16 cellular contexts compared by ENCODE assay signal in the genomic region with DNA sequence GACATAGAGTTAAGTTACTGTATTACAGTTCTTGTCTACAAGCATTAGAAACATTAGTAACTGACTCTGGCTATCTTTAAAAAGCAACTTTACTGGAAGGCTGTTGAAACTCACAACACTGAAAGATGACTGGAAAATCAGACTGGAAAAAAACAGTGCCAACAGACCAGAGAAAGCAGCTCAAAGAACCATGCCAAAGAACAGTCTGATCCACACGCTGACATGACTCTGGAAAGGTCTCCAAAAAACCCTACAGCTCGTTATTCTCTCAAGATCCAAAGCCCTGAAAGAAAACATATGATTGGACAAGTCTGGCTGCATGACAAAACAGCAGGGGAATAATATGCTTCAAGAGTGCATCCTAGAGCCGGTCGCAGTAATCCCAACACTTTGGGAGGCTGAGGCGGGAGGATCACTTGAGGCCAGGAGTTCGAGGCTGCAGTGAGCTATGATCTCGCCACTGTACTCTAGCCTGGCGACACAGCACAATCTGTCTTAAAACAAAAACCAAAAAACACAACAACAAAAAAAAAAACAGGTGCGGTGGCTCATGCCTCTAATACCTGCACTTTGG. TPM values are rescaled to one million over a fixed set of nuclear protein-coding genes. Genes with fewer than 3 reads are reported as not detected.
DNase-seq lines count a peak whose midpoint lies in the region; ATAC-seq and TF ChIP-seq lines count a peak whose summit lies in the region.
"Had no signal": no experiment of that assay in that cellular context is flagged by ENCODE, and none has a peak within 500 bp of the region (broad histone marks: within the 10 kb centered on the region; RNA-seq: fewer than 3 reads in every experiment).

No MANE protein-coding gene starts in this region.

- DNase-seq in DND-41: no peak
- DNase-seq in WERI-Rb-1: peak; percentile 4
- no peak for DNase-seq in SK-N-DZ (ENCODE audit: low spot score)
- no peak for DNase-seq in Ammon's horn (ENCODE audit: low spot score)
- DNase-seq in activated CD8-positive, alpha-beta T cell treated with anti-CD3 and anti-CD28 coated beads, Interleukin-2, amount 10 ng/mL, durations not matched to agents 7 days and 5 days: no peak
- DNase-seq: activated naive CD4-positive, alpha-beta T cell treated with anti-CD3 and anti-CD28 coated beads, Interleukin-2, amount 10 ng/mL, durations not matched to agents 7 days and 5 days; cerebellar nuclear complex; H7; left colon; naive B cell; NCI-H1092 treated with DMSO at 0.1 percent for 48 hours; NCI-H226 had no signal

- no peaks in the 10 kb centered on the region for H3K9me3 Mint-ChIP-seq in activated CD8-positive, alpha-beta T cell treated with anti-CD3 and anti-CD28 coated beads, Interleukin-2, amount 10 ng/mL, durations not matched to agents 7 days and 5 days (ENCODE audit: insufficient read depth)
- H3K9me3 Mint-ChIP-seq: activated naive CD4-positive, alpha-beta T cell treated with anti-CD3 and anti-CD28 coated beads, Interleukin-2, amount 10 ng/mL, durations not matched to agents 7 days and 5 days; IgD-negative memory B cell; naive B cell had no signal

- H3K27me3 ChIP-seq in DND-41 (ENCODE audit: insufficient read depth, low read length, poor library complexity) (no peaks in the 10 kb centered on the region), WERI-Rb-1 (ENCODE audit: insufficient read depth, low read depth, severe bottlenecking) (no peaks in the 10 kb centered on the region), gastroesophageal sphincter (no peaks in the 10 kb centered on the region), rectal smooth muscle tissue (ENCODE audit: control insufficient read depth, insufficient read depth, low read length) (no peaks in the 10 kb centered on the region)

- H4K20me1 ChIP-seq in DND-41 (ENCODE audit: insufficient read depth, low read length): peaks cover 41% of the 10 kb centered on the region

- H3K4me2 ChIP-seq in DND-41 (ENCODE audit: insufficient read depth, low read length): peak overlapping the region; percentile 62; the same call in 1 of the 2 replicates

- CTCF ChIA-PET in activated CD8-positive, alpha-beta T cell treated with anti-CD3 and anti-CD28 coated beads, Interleukin-2, amount 10 ng/mL, durations not matched to agents 7 days and 5 days (lab: Charles Lee): no interaction called here

- ATAC-seq in DND-41 (ENCODE audit: insufficient read depth, low read depth) (no peak), gastroesophageal sphincter (peak; percentile 71), HG03108 (IDR thresholded peaks at IDR 0.05; ENCODE audit: unreplicated experiment) (no peak)
- ATAC-seq in activated CD8-positive, alpha-beta T cell treated with anti-CD3 and anti-CD28 coated beads, Interleukin-2, amount 10 ng/mL, durations not matched to agents 7 days and 5 days: no peak
- ATAC-seq: left colon had no signal

- TF ChIP-seq POLR2A in gastroesophageal sphincter (IDR thresholded peaks at IDR 0.05): no peak

- 52 to 55% methylated on average over 9 of the region's 9 CpGs for WGBS in gastroesophageal sphincter (ENCODE audit: low coverage in 1 of 2), 2 donors

- peaks cover 74% of the 10 kb centered on the region for H3K36me3 Mint-ChIP-seq in activated CD8-positive, alpha-beta T cell treated with anti-CD3 and anti-CD28 coated beads, Interleukin-2, amount 10 ng/mL, durations not matched to agents 7 days and 5 days (ENCODE audit: low read depth)
- H3K36me3 Mint-ChIP-seq: IgD-negative memory B cell had no signal

- peaks cover 99% of the 10 kb centered on the region for H3K79me2 ChIP-seq in DND-41 (ENCODE audit: insufficient read depth, low read length)

- peaks cover 39% of the 10 kb centered on the region for H3K4me1 Mint-ChIP-seq in activated CD8-positive, alpha-beta T cell treated with anti-CD3 and anti-CD28 coated beads, Interleukin-2, amount 10 ng/mL, durations not matched to agents 7 days and 5 days (ENCODE audit: low read depth)

- H3K9me3 ChIP-seq in DND-41 (ENCODE audit: insufficient read depth, low read length, severe bottlenecking) (no peaks in the 10 kb centered on the region), WERI-Rb-1 (ENCODE audit: severe bottlenecking) (no peaks in the 10 kb centered on the region), gastroesophageal sphincter (no peaks in the 10 kb centered on the region)

- no peak for TF ChIP-seq CTCF in DND-41 (IDR thresholded peaks at IDR 0.05; ENCODE audit: borderline replicate concordance, extremely low read depth, low read length, poor library complexity, severe bottlenecking)
- TF ChIP-seq CTCF in WERI-Rb-1 (IDR thresholded peaks at IDR 0.05; ENCODE audit: low read depth, low read length): no peak
- TF ChIP-seq CTCF in gastroesophageal sphincter (IDR thresholded peaks at IDR 0.05): no peak

- no peaks in the 10 kb centered on the region for H3K27me3 Mint-ChIP-seq in activated CD8-positive, alpha-beta T cell treated with anti-CD3 and anti-CD28 coated beads, Interleukin-2, amount 10 ng/mL, durations not matched to agents 7 days and 5 days (ENCODE audit: low read depth)
- H3K27me3 Mint-ChIP-seq: activated naive CD4-positive, alpha-beta T cell treated with anti-CD3 and anti-CD28 coated beads, Interleukin-2, amount 10 ng/mL, durations not matched to agents 7 days and 5 days; IgD-negative memory B cell; naive B cell had no signal

- H3K4me3 Mint-ChIP-seq in activated CD8-positive, alpha-beta T cell treated with anti-CD3 and anti-CD28 coated beads, Interleukin-2, amount 10 ng/mL, durations not matched to agents 7 days and 5 days: no peak overlapping the region
- H3K4me3 Mint-ChIP-seq: activated naive CD4-positive, alpha-beta T cell treated with anti-CD3 and anti-CD28 coated beads, Interleukin-2, amount 10 ng/mL, durations not matched to agents 7 days and 5 days had no signal

- POLR2A ChIA-PET in activated CD8-positive, alpha-beta T cell treated with anti-CD3 and anti-CD28 coated beads, Interleukin-2, amount 10 ng/mL, durations not matched to agents 7 days and 5 days (lab: Charles Lee): interaction anchor here (0.6 kb wide), 1 partner anchor 17 kb away, joined by 3 read pairs; no protein-coding TSS in a partner anchor

- no peak overlapping the region for H3K27ac ChIP-seq in DND-41 (ENCODE audit: low read length)
- H3K27ac ChIP-seq in WERI-Rb-1: peak overlapping the region; percentile 74; the same call in 1 of the 2 replicates
- H3K27ac ChIP-seq in gastroesophageal sphincter: peak overlapping the region; percentile 2 to 100 (median 86)
- H3K27ac ChIP-seq in rectal smooth muscle tissue (ENCODE audit: low read depth, low read length): peak overlapping the region; percentile 79

- peaks cover 69% of the 10 kb centered on the region for H3K36me3 ChIP-seq in DND-41 (ENCODE audit: insufficient read depth, low read length)
- peaks cover 87% of the 10 kb centered on the region for H3K36me3 ChIP-seq in WERI-Rb-1
- peaks cover 0 to 36% of the 10 kb centered on the region in 2 donors for H3K36me3 ChIP-seq in gastroesophageal sphincter
- peaks cover 5% of the 10 kb centered on the region for H3K36me3 ChIP-seq in rectal smooth muscle tissue (ENCODE audit: control insufficient read depth, insufficient read depth, low read length)

- H3K9ac ChIP-seq in DND-41 (ENCODE audit: low read depth, low read length) (no peak overlapping the region), rectal smooth muscle tissue (ENCODE audit: low read length) (no peak overlapping the region)

- H3K4me1 ChIP-seq in DND-41 (ENCODE audit: insufficient read depth, low read length) (peaks cover 27% of the 10 kb centered on the region), gastroesophageal sphincter (peaks cover 12 to 86% (median 37%) of the 10 kb centered on the region in 3 donors), rectal smooth muscle tissue (ENCODE audit: control insufficient read depth, insufficient read depth, low read length) (peaks cover 21% of the 10 kb centered on the region)

- no peak for TF ChIP-seq EP300 in gastroesophageal sphincter (IDR thresholded peaks at IDR 0.05)

- H2AFZ ChIP-seq in DND-41 (ENCODE audit: low read depth, low read length): no peak overlapping the region

- no peak overlapping the region for H3K27ac Mint-ChIP-seq in activated CD8-positive, alpha-beta T cell treated with anti-CD3 and anti-CD28 coated beads, Interleukin-2, amount 10 ng/mL, durations not matched to agents 7 days and 5 days
- H3K27ac Mint-ChIP-seq: activated naive CD4-positive, alpha-beta T cell treated with anti-CD3 and anti-CD28 coated beads, Interleukin-2, amount 10 ng/mL, durations not matched to agents 7 days and 5 days; IgD-negative memory B cell had no signal

- H3K4me3 ChIP-seq in DND-41 (ENCODE audit: low read depth in 1 of 2, low read length in 2 of 2) (no peak overlapping the region), WERI-Rb-1 (ENCODE audit: low read depth, low read length) (no peak overlapping the region), gastroesophageal sphincter (peak overlapping the region in 1 of 2 donors; percentile 9), rectal smooth muscle tissue (ENCODE audit: low read length) (no peak overlapping the region)

RNA-seq across cellular contexts. Expression of a gene that starts 5.6 kb away (rescaled TPM):
- 100 to 1,000 TPM; 144 to 277 (median 203) TPM for total RNA-seq in gastroesophageal sphincter
- polyA plus RNA-seq in SK-N-DZ (2014; cell fraction: cytosol; rRNA removed): 44.8 and 59.6 TPM in 2 replicates
- 14.6 and 26.1 TPM in 2 replicates for polyA plus RNA-seq in SK-N-DZ (2014; cell fraction: nucleus; rRNA removed)
- 10 to 100 TPM; 70.7 to 73.7 TPM for total RNA-seq in activated CD8-positive, alpha-beta T cell treated with anti-CD3 and anti-CD28 coated beads, Interleukin-2, amount 10 ng/mL, durations not matched to agents 7 days and 5 days
